26 cellular contexts compared by ENCODE assay signal in the genomic region with DNA sequence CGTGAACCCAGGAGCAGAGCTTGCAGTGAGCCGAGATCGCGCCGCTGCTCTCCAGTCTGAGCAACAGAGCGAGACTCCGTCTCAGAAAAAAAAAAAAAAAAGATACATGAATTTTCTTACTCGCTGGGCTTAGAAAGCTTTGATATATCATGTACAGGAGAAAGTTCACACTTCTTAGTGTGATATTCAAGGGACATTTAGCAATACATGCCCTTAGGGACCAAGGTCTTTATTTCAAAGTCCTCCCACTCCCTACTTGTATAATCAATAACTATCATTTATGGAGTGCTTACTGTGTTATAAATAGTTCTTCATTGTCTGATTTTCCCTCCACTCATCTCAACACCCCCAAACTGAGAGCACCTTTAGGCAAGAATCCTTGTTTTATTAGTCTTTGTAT.
"Had no signal": no experiment of that assay in that cellular context is flagged by ENCODE, and none has a peak within 500 bp of the region (broad histone marks: within the 10 kb centered on the region; RNA-seq: fewer than 3 reads in every experiment).

No MANE protein-coding gene starts in this region.

- H3K27me3 Mint-ChIP-seq: activated CD8-positive, alpha-beta T cell treated with anti-CD3 and anti-CD28 coated beads for 36 hours; activated naive CD8-positive, alpha-beta T cell; activated T-helper 17 cell treated with anti-CD3 and anti-CD28 coated beads, Interleukin-2, amount 50 U/mL, for 72 hours; central memory CD8-positive, alpha-beta T cell; dendritic cell treated with granulocyte-macrophage colony-stimulating factor and Interleukin-4, amounts not matched to agents 40 ng/mL and 50 ng/mL, for 4 days; T-helper 17 cell had no signal

- H3K4me3 Mint-ChIP-seq: activated CD8-positive, alpha-beta T cell treated with anti-CD3 and anti-CD28 coated beads for 36 hours; activated naive CD8-positive, alpha-beta T cell; activated T-cell treated with anti-CD3 and anti-CD28 coated beads, Interleukin-2, amount 50 U/mL, for 4 hours; activated T-helper 17 cell treated with anti-CD3 and anti-CD28 coated beads, Interleukin-2, amount 50 U/mL, for 72 hours; central memory CD8-positive, alpha-beta T cell; dendritic cell treated with granulocyte-macrophage colony-stimulating factor and Interleukin-4, amounts not matched to agents 40 ng/mL and 50 ng/mL, for 4 days; endodermal cell; T-helper 17 cell had no signal

- H3K27ac ChIP-seq: brain microvascular endothelial cell, coronary artery, dorsolateral prefrontal cortex, foreskin keratinocyte had no signal

- H3K27ac Mint-ChIP-seq: activated CD8-positive, alpha-beta T cell treated with anti-CD3 and anti-CD28 coated beads for 36 hours; activated naive CD8-positive, alpha-beta T cell; activated T-helper 17 cell treated with anti-CD3 and anti-CD28 coated beads, Interleukin-2, amount 50 U/mL, for 72 hours; dendritic cell treated with granulocyte-macrophage colony-stimulating factor and Interleukin-4, amounts not matched to agents 40 ng/mL and 50 ng/mL, for 4 days; endodermal cell; T-helper 17 cell had no signal

- ATAC-seq: activated CD8-positive, alpha-beta T cell treated with anti-CD3 and anti-CD28 coated beads for 36 hours; activated T-cell treated with anti-CD3 and anti-CD28 coated beads, Interleukin-2, amount 50 U/mL, for 4 hours; activated T-helper 17 cell treated with anti-CD3 and anti-CD28 coated beads, Interleukin-2, amount 50 U/mL, for 72 hours; foreskin keratinocyte; gastrocnemius medialis; T-helper 17 cell had no signal

- H3K4me1 Mint-ChIP-seq: endodermal cell had no signal

- H3K36me3 ChIP-seq: brain microvascular endothelial cell, gastrocnemius medialis had no signal

- H3K9me3 ChIP-seq: esophagus muscularis mucosa, gastrocnemius medialis had no signal

- DNase-seq: activated CD4-positive, alpha-beta T cell treated with anti-CD3 and anti-CD28 coated beads for 48 hours; activated CD4-positive, alpha-beta T cell treated with anti-CD3 and anti-CD28 coated beads, Interleukin-2, amount 50 U/mL, for 1 hour; activated CD4-positive, alpha-beta T cell treated with anti-CD3 and anti-CD28 coated beads, Interleukin-2, amount 50 U/mL, for 48 hours; activated CD8-positive, alpha-beta memory T cell treated with anti-CD3 and anti-CD28 coated beads for 24 hours; activated CD8-positive, alpha-beta T cell treated with anti-CD3 and anti-CD28 coated beads for 36 hours; activated effector memory CD4-positive, alpha-beta T cell treated with Interleukin-2 at 50 U/mL for 16 hours; activated gamma-delta T cell treated with Interleukin-2 at 50 U/mL for 16 hours; activated naive CD4-positive, alpha-beta T cell treated with anti-CD3 and anti-CD28 coated beads, Interleukin-2, amount 50 U/mL, for 16 hours; activated naive CD4-positive, alpha-beta T cell treated with Interleukin-2 at 50 U/mL for 16 hours; activated T-cell treated with anti-CD3 and anti-CD28 coated beads, Interleukin-2, amount 50 U/mL, for 4 hours; amniotic stem cell; anterior cingulate cortex; brain microvascular endothelial cell; dorsolateral prefrontal cortex; effector memory CD4-positive, alpha-beta T cell; endodermal cell; foreskin keratinocyte; gastrocnemius medialis; T-helper 1 cell; T-helper 17 cell had no signal

- H3K4me1 ChIP-seq: foreskin keratinocyte had no signal

- H3K27me3 ChIP-seq: brain microvascular endothelial cell, dorsolateral prefrontal cortex, esophagus muscularis mucosa, foreskin keratinocyte, gastrocnemius medialis had no signal

- H3K9me3 Mint-ChIP-seq: activated CD8-positive, alpha-beta T cell treated with anti-CD3 and anti-CD28 coated beads for 36 hours; activated T-cell treated with anti-CD3 and anti-CD28 coated beads, Interleukin-2, amount 50 U/mL, for 4 hours; activated T-helper 17 cell treated with anti-CD3 and anti-CD28 coated beads, Interleukin-2, amount 50 U/mL, for 72 hours; central memory CD8-positive, alpha-beta T cell; dendritic cell treated with granulocyte-macrophage colony-stimulating factor and Interleukin-4, amounts not matched to agents 40 ng/mL and 50 ng/mL, for 4 days; endodermal cell had no signal

- H3K4me3 ChIP-seq: coronary artery, dorsolateral prefrontal cortex, gastrocnemius medialis had no signal
